1 cellular context compared by ENCODE assay signal in the genomic region with DNA sequence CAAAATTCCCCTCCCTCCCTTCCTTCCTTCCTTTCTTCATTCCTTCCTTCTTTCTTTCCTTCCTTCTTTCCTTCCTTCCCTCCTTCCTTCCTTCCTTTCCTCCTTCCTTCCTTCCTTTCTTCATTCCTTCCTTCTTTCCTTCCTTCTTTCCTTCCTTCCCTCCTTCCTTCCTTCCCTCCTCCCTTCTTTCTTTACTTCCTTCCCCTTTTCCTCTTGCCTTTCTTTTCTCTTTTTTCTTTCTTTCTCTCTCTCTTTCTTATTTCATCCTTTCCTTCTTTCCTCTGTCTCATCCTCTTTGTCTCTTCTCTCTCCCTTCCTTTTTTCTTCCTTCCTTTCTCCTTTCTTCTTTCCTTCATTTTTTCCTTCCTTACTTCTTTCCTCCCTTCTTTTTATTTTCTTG.
TF ChIP-seq lines count a peak whose summit lies in the region.

No MANE protein-coding gene starts in this region.

TF ChIP-seq in K562, 482 proteins besides CTCF, POLR2A, EP300 and RAD21 (continued from another document):
- TF ChIP-seq, protein P1, sequence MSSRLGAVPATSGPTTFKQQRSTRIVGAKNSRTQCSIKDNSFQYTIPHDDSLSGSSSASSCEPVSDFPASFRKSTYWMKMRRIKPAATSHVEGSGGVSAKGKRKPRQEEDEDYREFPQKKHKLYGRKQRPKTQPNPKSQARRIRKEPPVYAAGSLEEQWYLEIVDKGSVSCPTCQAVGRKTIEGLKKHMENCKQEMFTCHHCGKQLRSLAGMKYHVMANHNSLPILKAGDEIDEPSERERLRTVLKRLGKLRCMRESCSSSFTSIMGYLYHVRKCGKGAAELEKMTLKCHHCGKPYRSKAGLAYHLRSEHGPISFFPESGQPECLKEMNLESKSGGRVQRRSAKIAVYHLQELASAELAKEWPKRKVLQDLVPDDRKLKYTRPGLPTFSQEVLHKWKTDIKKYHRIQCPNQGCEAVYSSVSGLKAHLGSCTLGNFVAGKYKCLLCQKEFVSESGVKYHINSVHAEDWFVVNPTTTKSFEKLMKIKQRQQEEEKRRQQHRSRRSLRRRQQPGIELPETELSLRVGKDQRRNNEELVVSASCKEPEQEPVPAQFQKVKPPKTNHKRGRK (tag; IDR thresholded peaks at IDR 0.05), result peak; percentile 48; the same call in 1 of the 2 replicates
- peak; percentile 77 for TF ChIP-seq PCBP2 (IDR thresholded peaks at IDR 0.05; ENCODE audit: low read depth, low read length, poor library complexity, severe bottlenecking)
TF ChIP-seq in K562: peak in this region for 2.
